1 cellular context compared by ENCODE assay signal in genomic region chr1:211675230-211676105, GRCh38.
A peak's percentile ranks its signal among the peaks of the same experiment; 100 is the strongest.
TF ChIP-seq lines count a peak whose summit lies in the region.

Gene NEK2 (minus strand): TSS chr1:211675621. CDS start chr1:211675479, 142 bp downstream.

TF ChIP-seq in A549, 52 proteins besides CTCF, POLR2A, EP300 and RAD21 (continued from another document):
- TF ChIP-seq FOSB (CRISPR knock-in tag; IDR thresholded peaks at IDR 0.05) (no peak), TP53 (CRISPR knock-in tag; IDR thresholded peaks at IDR 0.05) (no peak), CEBPB (IDR thresholded peaks at IDR 0.05) (no peak), ZSCAN20 (CRISPR knock-in tag; IDR thresholded peaks at IDR 0.05) (no peak), HOXB5 (CRISPR knock-in tag; IDR thresholded peaks at IDR 0.05) (no peak), SMC3 (IDR thresholded peaks at IDR 0.05) (no peak), ZC3H11A (IDR thresholded peaks at IDR 0.05) (no peak), EHMT2 (IDR thresholded peaks at IDR 0.05; ENCODE audit: low read depth) (no peak), BHLHE40 (IDR thresholded peaks at IDR 0.05; ENCODE audit: low read depth, low read length) (no peak), HDAC2 (IDR thresholded peaks at IDR 0.05) (peak; percentile 97), MAZ (IDR thresholded peaks at IDR 0.05; ENCODE audit: borderline replicate concordance, low read depth, low read length) (no peak), MYC (IDR thresholded peaks at IDR 0.05; ENCODE audit: borderline replicate concordance, low read length) (no peak), MAX (IDR thresholded peaks at IDR 0.05) (peak; percentile 43; the same call in 1 of the 2 replicates), HMGXB4 (CRISPR knock-in tag; IDR thresholded peaks at IDR 0.05; ENCODE audit: borderline replicate concordance) (no peak), HOXB13 (CRISPR knock-in tag; IDR thresholded peaks at IDR 0.05; ENCODE audit: low read depth) (no peak), NFE2L2 (conservative IDR thresholded peaks at IDR 0.05; ENCODE audit: low read length) (no peak), RARB (CRISPR knock-in tag; IDR thresholded peaks at IDR 0.05) (no peak), FOSL2 (IDR thresholded peaks at IDR 0.05) (no peak; the same call in 1 of the 2 replicates), FOSL2 (CRISPR knock-in tag; IDR thresholded peaks at IDR 0.05) (peak; percentile 98), CBX2 (IDR thresholded peaks at IDR 0.05; ENCODE audit: borderline replicate concordance, low read depth) (no peak), HOXA7 (CRISPR knock-in tag; IDR thresholded peaks at IDR 0.05) (no peak), ZFP36 (IDR thresholded peaks at IDR 0.05; ENCODE audit: borderline replicate concordance, partially characterized antibody) (no peak), EHF (CRISPR knock-in tag; IDR thresholded peaks at IDR 0.05) (no peak), PBX3 (IDR thresholded peaks at IDR 0.05) (no peak), ELK1 (IDR thresholded peaks at IDR 0.05; ENCODE audit: low read depth, low read length) (no peak), REST (IDR thresholded peaks at IDR 0.05) (no peak), JUN (IDR thresholded peaks at IDR 0.05) (peak in 1 of 2 experiments; percentile 48; a peak in 2 of 5 replicates)
TF ChIP-seq in A549: peak in this region for 8.
